ENCODE assay signal across 22 cellular contexts in the genomic region with DNA sequence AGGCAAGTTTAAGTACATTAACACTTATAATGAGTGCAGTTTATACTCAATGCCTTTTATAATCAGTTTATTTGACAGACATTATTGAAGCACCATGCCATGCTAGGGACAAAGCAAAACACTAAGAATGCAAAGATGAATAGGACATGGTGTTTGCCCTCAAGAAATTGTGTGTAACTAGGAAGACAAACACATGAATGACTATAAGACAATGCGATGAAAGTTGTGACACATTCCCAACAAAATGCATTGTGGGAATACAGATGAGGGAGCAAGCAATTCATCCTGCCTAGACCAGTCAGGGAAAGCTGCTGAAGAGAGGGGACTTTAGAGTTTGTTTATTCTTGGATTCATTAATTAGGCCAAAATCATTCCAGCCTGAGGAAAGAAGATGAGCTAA.
"Had no signal": no experiment of that assay in that cellular context is flagged by ENCODE, and none has a peak within 500 bp of the region (broad histone marks: within the 10 kb centered on the region; RNA-seq: fewer than 3 reads in every experiment).

No MANE protein-coding gene starts in this region.

- H3K36me3 ChIP-seq: WERI-Rb-1 had no signal

- ATAC-seq: activated CD4-positive, alpha-beta T cell treated with anti-CD3 and anti-CD28 coated beads for 36 hours; activated T-helper 17 cell treated with anti-CD3 and anti-CD28 coated beads, Interleukin-2, amount 50 U/mL, for 72 hours had no signal

- DNase-seq: activated CD4-positive, alpha-beta memory T cell treated with anti-CD3 and anti-CD28 coated beads, Interleukin-2, amount 10 ng/mL, durations not matched to agents 7 days and 5 days; activated CD4-positive, alpha-beta T cell treated with anti-CD3 and anti-CD28 coated beads for 36 hours; activated CD4-positive, alpha-beta T cell treated with anti-CD3 and anti-CD28 coated beads, Interleukin-2, amount 50 U/mL, for 1 hour; activated gamma-delta T cell; activated naive CD4-positive, alpha-beta T cell treated with anti-CD3 and anti-CD28 coated beads for 36 hours; activated T-cell treated with anti-CD3 and anti-CD28 coated beads for 4 hours; activated T-cell treated with anti-CD3 and anti-CD28 coated beads, Interleukin-2, amount 50 U/mL, for 48 hours; amygdala; Kasumi-1; KBM-7; NCI-H1048; NCI-H146; NCI-H187 treated with DMSO at 0.1 percent for 48 hours; NCI-H2081 treated with DMSO at 0.1 percent for 48 hours; NCI-H2171 treated with DMSO at 0.1 percent for 48 hours; NCI-H226; NCI-H510A; NCI-H526 treated with DMSO at 0.1 percent for 48 hours; SIG-M5; T-helper 1 cell; WERI-Rb-1 had no signal

- H3K27ac ChIP-seq: WERI-Rb-1 had no signal
